In the genomic region with DNA sequence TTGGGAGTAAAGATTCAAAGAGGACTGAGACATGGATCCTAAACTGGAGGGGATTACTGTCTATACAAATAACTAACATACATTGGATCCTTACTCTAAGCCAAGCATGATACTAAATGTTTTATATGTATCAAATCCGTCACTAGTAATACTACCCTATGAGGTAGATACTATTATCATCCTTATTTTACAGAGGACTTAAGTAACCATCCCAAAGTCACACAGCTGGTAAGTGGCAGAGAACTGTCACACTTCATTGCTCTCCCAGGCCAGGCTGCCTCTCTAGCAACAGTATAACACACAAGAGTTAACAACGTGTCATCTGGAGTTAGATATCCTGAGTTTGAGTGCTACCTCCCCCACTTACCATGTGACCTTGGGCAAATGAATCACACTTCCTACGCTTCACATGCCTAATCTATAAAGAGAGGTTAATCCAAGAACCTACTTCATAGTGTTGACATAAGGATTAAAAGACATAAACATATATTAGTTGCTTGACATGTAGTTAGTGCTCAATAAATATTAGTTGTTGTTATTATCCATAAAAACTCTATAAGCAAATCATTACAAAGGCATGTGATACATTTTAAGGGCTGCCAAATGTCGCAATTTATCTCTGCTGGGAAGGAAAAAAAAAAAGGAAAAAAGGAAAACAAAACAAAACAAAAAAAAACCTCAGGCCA, we compare ENCODE assay signal across 1 cellular context.
A peak's percentile ranks its signal among the peaks of the same experiment; 100 is the strongest.
TF ChIP-seq lines count a peak whose summit lies in the region.

No MANE protein-coding gene starts in this region.

TF ChIP-seq in HEK293, 187 proteins besides CTCF, POLR2A, EP300 and RAD21 (continued from another document and continues in another):
- TF ChIP-seq, protein P1, sequence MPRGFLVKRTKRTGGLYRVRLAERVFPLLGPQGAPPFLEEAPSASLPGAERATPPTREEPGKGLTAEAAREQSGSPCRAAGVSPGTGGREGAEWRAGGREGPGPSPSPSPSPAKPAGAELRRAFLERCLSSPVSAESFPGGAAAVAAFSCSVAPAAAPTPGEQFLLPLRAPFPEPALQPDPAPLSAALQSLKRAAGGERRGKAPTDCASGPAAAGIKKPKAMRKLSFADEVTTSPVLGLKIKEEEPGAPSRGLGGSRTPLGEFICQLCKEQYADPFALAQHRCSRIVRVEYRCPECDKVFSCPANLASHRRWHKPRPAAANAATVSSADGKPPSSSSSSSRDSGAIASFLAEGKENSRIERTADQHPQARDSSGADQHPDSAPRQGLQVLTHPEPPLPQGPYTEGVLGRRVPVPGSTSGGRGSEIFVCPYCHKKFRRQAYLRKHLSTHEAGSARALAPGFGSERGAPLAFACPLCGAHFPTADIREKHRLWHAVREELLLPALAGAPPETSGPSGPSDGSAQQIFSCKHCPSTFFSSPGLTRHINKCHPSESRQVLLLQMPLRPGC (tag by site-specific recombination; IDR thresholded peaks at IDR 0.05), result peak; percentile 64; the same call in 1 of the 2 replicates
- TF ChIP-seq ZNF777 (tag by site-specific recombination; IDR thresholded peaks at IDR 0.05; ENCODE audit: borderline replicate concordance) (no peak), ZNF549 (tag by site-specific recombination; IDR thresholded peaks at IDR 0.05) (no peak), ZNF248 (tag by site-specific recombination; IDR thresholded peaks at IDR 0.05) (no peak), ZNF558 (tag by site-specific recombination; IDR thresholded peaks at IDR 0.05) (no peak), ZNF473 (tag by site-specific recombination; IDR thresholded peaks at IDR 0.05) (no peak), ZNF664 (tag by site-specific recombination; IDR thresholded peaks at IDR 0.05) (peak; percentile 52; the same call in 1 of the 2 replicates), OVOL3 (tag by site-specific recombination; IDR thresholded peaks at IDR 0.05) (no peak), ZNF623 (tag by site-specific recombination; IDR thresholded peaks at IDR 0.05) (no peak), GLI2 (tag by site-specific recombination; IDR thresholded peaks at IDR 0.05; ENCODE audit: borderline replicate concordance, low read depth) (peak; percentile 74), HOXD13 (CRISPR knock-in tag; IDR thresholded peaks at IDR 0.05; ENCODE audit: borderline replicate concordance) (no peak), ZSCAN30 (tag by site-specific recombination; IDR thresholded peaks at IDR 0.05) (peak; percentile 11; the same call in 1 of the 2 replicates), ZIC2 (tag by site-specific recombination; IDR thresholded peaks at IDR 0.05) (no peak), ZNF529 (tag by site-specific recombination; IDR thresholded peaks at IDR 0.05; ENCODE audit: insufficient replicate concordance) (no peak), PRDM1 (tag by site-specific recombination; IDR thresholded peaks at IDR 0.05) (no peak), ZNF426 (tag by site-specific recombination; IDR thresholded peaks at IDR 0.05) (no peak), ZNF791 (tag by site-specific recombination; IDR thresholded peaks at IDR 0.05) (no peak), ZNF521 (tag by site-specific recombination; IDR thresholded peaks at IDR 0.05) (no peak), ZNF37A (tag by site-specific recombination; IDR thresholded peaks at IDR 0.05) (no peak), KLF7 (tag by site-specific recombination; IDR thresholded peaks at IDR 0.05; ENCODE audit: borderline replicate concordance) (no peak), ZNF501 (tag by site-specific recombination; IDR thresholded peaks at IDR 0.05) (no peak), ZNF548 (tag by site-specific recombination; IDR thresholded peaks at IDR 0.05) (no peak), ZNF335 (tag by site-specific recombination; conservative IDR thresholded peaks at IDR 0.05) (0 out of 2 replicates have a peak, but pooled peaks have one; percentile 16), ZSCAN16 (tag by site-specific recombination; IDR thresholded peaks at IDR 0.05) (no peak), ZNF776 (tag by site-specific recombination; IDR thresholded peaks at IDR 0.05; ENCODE audit: borderline replicate concordance) (no peak), ZNF274 (IDR thresholded peaks at IDR 0.05; ENCODE audit: low read length) (no peak), ZNF274 (tag by site-specific recombination; IDR thresholded peaks at IDR 0.05; ENCODE audit: borderline replicate concordance) (no peak), ZNF677 (tag by site-specific recombination; IDR thresholded peaks at IDR 0.05) (no peak), ZNF266 (tag by site-specific recombination; IDR thresholded peaks at IDR 0.05; ENCODE audit: low read depth) (no peak), ZNF571 (tag by site-specific recombination; IDR thresholded peaks at IDR 0.05) (no peak), SCRT1 (tag by site-specific recombination; IDR thresholded peaks at IDR 0.05; ENCODE audit: borderline replicate concordance) (no peak), RBAK (tag by site-specific recombination; IDR thresholded peaks at IDR 0.05) (no peak), ZNF785 (tag by site-specific recombination; IDR thresholded peaks at IDR 0.05) (no peak), WT1 (tag by site-specific recombination; IDR thresholded peaks at IDR 0.05) (peak; percentile 78), KLF8 (tag by site-specific recombination; IDR thresholded peaks at IDR 0.05) (peak; percentile 54; the same call in 1 of the 2 replicates), ZSCAN23 (tag by site-specific recombination; IDR thresholded peaks at IDR 0.05) (no peak), ZNF629 (tag by site-specific recombination; IDR thresholded peaks at IDR 0.05) (peak; percentile 66), ZFHX2 (tag by site-specific recombination; conservative IDR thresholded peaks at IDR 0.05) (peak; percentile 72)
- TF ChIP-seq, protein P2, sequence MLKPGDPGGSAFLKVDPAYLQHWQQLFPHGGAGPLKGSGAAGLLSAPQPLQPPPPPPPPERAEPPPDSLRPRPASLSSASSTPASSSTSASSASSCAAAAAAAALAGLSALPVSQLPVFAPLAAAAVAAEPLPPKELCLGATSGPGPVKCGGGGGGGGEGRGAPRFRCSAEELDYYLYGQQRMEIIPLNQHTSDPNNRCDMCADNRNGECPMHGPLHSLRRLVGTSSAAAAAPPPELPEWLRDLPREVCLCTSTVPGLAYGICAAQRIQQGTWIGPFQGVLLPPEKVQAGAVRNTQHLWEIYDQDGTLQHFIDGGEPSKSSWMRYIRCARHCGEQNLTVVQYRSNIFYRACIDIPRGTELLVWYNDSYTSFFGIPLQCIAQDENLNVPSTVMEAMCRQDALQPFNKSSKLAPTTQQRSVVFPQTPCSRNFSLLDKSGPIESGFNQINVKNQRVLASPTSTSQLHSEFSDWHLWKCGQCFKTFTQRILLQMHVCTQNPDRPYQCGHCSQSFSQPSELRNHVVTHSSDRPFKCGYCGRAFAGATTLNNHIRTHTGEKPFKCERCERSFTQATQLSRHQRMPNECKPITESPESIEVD (tag by site-specific recombination; IDR thresholded peaks at IDR 0.05), result peak; percentile 84
- TF ChIP-seq, protein P3, sequence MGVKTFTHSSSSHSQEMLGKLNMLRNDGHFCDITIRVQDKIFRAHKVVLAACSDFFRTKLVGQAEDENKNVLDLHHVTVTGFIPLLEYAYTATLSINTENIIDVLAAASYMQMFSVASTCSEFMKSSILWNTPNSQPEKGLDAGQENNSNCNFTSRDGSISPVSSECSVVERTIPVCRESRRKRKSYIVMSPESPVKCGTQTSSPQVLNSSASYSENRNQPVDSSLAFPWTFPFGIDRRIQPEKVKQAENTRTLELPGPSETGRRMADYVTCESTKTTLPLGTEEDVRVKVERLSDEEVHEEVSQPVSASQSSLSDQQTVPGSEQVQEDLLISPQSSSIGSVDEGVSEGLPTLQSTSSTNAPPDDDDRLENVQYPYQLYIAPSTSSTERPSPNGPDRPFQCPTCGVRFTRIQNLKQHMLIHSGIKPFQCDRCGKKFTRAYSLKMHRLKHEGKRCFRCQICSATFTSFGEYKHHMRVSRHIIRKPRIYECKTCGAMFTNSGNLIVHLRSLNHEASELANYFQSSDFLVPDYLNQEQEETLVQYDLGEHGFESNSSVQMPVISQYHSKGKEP (tag by site-specific recombination; IDR thresholded peaks at IDR 0.05), result 0 out of 2 replicates have a peak, but pooled peaks have one; percentile 9
- TF ChIP-seq, protein P4, sequence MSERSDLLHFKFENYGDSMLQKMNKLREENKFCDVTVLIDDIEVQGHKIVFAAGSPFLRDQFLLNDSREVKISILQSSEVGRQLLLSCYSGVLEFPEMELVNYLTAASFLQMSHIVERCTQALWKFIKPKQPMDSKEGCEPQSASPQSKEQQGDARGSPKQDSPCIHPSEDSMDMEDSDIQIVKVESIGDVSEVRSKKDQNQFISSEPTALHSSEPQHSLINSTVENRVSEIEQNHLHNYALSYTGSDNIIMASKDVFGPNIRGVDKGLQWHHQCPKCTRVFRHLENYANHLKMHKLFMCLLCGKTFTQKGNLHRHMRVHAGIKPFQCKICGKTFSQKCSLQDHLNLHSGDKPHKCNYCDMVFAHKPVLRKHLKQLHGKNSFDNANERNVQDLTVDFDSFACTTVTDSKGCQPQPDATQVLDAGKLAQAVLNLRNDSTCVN (tag by site-specific recombination; optimal IDR thresholded peaks at IDR 0.05), result no peak
- TF ChIP-seq, protein P5, sequence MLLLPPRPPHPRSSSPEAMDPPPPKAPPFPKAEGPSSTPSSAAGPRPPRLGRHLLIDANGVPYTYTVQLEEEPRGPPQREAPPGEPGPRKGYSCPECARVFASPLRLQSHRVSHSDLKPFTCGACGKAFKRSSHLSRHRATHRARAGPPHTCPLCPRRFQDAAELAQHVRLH (tag by site-specific recombination; IDR thresholded peaks at IDR 0.05), result peak; percentile 48; the same call in 1 of the 2 replicates
- TF ChIP-seq, protein P6, sequence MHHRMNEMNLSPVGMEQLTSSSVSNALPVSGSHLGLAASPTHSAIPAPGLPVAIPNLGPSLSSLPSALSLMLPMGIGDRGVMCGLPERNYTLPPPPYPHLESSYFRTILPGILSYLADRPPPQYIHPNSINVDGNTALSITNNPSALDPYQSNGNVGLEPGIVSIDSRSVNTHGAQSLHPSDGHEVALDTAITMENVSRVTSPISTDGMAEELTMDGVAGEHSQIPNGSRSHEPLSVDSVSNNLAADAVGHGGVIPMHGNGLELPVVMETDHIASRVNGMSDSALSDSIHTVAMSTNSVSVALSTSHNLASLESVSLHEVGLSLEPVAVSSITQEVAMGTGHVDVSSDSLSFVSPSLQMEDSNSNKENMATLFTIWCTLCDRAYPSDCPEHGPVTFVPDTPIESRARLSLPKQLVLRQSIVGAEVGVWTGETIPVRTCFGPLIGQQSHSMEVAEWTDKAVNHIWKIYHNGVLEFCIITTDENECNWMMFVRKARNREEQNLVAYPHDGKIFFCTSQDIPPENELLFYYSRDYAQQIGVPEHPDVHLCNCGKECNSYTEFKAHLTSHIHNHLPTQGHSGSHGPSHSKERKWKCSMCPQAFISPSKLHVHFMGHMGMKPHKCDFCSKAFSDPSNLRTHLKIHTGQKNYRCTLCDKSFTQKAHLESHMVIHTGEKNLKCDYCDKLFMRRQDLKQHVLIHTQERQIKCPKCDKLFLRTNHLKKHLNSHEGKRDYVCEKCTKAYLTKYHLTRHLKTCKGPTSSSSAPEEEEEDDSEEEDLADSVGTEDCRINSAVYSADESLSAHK (tag by site-specific recombination; IDR thresholded peaks at IDR 0.05), result peak; percentile 28; the same call in 1 of the 2 replicates
- TF ChIP-seq, protein P7, sequence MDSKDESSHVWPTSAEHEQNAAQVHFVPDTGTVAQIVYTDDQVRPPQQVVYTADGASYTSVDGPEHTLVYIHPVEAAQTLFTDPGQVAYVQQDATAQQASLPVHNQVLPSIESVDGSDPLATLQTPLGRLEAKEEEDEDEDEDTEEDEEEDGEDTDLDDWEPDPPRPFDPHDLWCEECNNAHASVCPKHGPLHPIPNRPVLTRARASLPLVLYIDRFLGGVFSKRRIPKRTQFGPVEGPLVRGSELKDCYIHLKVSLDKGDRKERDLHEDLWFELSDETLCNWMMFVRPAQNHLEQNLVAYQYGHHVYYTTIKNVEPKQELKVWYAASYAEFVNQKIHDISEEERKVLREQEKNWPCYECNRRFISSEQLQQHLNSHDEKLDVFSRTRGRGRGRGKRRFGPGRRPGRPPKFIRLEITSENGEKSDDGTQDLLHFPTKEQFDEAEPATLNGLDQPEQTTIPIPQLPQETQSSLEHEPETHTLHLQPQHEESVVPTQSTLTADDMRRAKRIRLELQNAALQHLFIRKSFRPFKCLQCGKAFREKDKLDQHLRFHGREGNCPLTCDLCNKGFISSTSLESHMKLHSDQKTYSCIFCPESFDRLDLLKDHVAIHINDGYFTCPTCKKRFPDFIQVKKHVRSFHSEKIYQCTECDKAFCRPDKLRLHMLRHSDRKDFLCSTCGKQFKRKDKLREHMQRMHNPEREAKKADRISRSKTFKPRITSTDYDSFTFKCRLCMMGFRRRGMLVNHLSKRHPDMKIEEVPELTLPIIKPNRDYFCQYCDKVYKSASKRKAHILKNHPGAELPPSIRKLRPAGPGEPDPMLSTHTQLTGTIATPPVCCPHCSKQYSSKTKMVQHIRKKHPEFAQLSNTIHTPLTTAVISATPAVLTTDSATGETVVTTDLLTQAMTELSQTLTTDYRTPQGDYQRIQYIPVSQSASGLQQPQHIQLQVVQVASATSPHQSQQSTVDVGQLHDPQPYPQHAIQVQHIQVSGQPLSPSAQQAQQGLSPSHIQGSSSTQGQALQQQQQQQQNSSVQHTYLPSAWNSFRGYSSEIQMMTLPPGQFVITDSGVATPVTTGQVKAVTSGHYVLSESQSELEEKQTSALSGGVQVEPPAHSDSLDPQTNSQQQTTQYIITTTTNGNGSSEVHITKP (tag by site-specific recombination; IDR thresholded peaks at IDR 0.05), result 0 out of 2 replicates have a peak, but pooled peaks have one; percentile 14
- TF ChIP-seq, protein P8, sequence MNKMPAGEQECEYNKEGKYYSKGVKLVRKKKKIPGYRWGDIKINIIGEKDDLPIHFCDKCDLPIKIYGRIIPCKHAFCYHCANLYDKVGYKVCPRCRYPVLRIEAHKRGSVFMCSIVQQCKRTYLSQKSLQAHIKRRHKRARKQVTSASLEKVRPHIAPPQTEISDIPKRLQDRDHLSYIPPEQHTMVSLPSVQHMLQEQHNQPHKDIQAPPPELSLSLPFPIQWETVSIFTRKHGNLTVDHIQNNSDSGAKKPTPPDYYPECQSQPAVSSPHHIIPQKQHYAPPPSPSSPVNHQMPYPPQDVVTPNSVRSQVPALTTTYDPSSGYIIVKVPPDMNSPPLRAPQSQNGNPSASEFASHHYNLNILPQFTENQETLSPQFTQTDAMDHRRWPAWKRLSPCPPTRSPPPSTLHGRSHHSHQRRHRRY (tag by site-specific recombination; IDR thresholded peaks at IDR 0.05), result no peak
- TF ChIP-seq, protein P9, sequence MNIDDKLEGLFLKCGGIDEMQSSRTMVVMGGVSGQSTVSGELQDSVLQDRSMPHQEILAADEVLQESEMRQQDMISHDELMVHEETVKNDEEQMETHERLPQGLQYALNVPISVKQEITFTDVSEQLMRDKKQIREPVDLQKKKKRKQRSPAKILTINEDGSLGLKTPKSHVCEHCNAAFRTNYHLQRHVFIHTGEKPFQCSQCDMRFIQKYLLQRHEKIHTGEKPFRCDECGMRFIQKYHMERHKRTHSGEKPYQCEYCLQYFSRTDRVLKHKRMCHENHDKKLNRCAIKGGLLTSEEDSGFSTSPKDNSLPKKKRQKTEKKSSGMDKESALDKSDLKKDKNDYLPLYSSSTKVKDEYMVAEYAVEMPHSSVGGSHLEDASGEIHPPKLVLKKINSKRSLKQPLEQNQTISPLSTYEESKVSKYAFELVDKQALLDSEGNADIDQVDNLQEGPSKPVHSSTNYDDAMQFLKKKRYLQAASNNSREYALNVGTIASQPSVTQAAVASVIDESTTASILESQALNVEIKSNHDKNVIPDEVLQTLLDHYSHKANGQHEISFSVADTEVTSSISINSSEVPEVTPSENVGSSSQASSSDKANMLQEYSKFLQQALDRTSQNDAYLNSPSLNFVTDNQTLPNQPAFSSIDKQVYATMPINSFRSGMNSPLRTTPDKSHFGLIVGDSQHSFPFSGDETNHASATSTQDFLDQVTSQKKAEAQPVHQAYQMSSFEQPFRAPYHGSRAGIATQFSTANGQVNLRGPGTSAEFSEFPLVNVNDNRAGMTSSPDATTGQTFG (tag by site-specific recombination; IDR thresholded peaks at IDR 0.05; ENCODE audit: borderline replicate concordance), result no peak
